8 cellular contexts compared by ENCODE assay signal in the genomic region with DNA sequence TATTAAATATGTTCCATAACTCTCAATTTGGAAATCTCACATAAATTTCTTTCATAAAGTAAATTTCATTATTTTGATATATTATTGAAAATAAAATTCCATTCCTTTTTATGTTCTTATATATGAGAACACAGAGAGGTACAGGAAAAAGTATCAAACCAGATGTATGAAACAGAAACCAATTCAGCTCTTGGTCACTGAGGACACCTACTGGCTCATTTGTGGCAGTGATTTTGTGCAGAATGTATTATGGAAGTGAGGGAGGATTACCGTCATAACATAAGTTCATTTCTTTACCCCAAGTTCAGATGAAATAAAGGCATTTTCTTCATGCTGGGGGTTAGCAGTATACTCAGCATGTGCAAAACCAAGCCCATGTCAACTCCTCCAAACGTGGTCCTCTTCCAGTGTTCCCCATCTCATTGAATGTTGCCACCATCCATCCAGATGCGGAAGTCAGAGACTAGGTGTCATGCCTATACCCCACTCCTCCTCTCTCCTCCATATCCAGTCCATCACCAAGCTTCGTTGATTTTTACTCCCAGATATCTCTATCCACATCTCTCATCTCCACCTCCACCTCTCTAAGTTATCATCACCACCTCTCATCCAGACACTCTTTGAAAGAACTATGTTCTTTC. TPM values are rescaled to one million over a fixed set of nuclear protein-coding genes. Genes with fewer than 3 reads are reported as not detected.
DNase-seq lines count a peak whose midpoint lies in the region; ATAC-seq, FAIRE-seq and TF ChIP-seq lines count a peak whose summit lies in the region.

No MANE protein-coding gene starts in this region.

- no peaks in the 10 kb centered on the region for H3K79me2 ChIP-seq in hepatocyte

- H3K9me3 ChIP-seq in hepatocyte (ENCODE audit: low read depth), result no peaks in the 10 kb centered on the region

- H2AFZ ChIP-seq in hepatocyte, result no peak overlapping the region

- 44% methylated on average over 4 of the region's 4 CpGs for WGBS in hepatocyte (ENCODE audit: low lambda C conversion rate, missing lambda C conversion rate)

- no peaks in the 10 kb centered on the region for H4K20me1 ChIP-seq in hepatocyte (ENCODE audit: insufficient read depth, poor library complexity, severe bottlenecking)

- peak; percentile 82 for TF ChIP-seq CTCF in astrocyte of the cerebellum (IDR thresholded peaks at IDR 0.05; ENCODE audit: low read depth, low read length, missing control alignments)
- TF ChIP-seq CTCF in hepatocyte (IDR thresholded peaks at IDR 0.05; ENCODE audit: poor library complexity), result peak; percentile 84

- no peaks in the 10 kb centered on the region for H3K4me1 ChIP-seq in hepatocyte (ENCODE audit: insufficient read depth)

- H3K27me3 Mint-ChIP-seq in stimulated activated memory B cell treated with anti-CD40 and anti-IgM and Interleukin-4, amounts not matched to agents 10 μg/mL and 1 μg/mL and 100 μg/mL, for 72 hours, result no peaks in the 10 kb centered on the region

- FAIRE-seq in A204.1 (lab: Jason Lieb, UNC), result peak; percentile 99

- H3K4me1 Mint-ChIP-seq in stimulated activated memory B cell treated with anti-CD40 and anti-IgM and Interleukin-4, amounts not matched to agents 10 μg/mL and 1 μg/mL and 100 μg/mL, for 72 hours, result peaks cover 6% of the 10 kb centered on the region

- H3K9me3 Mint-ChIP-seq in stimulated activated memory B cell treated with anti-CD40 and anti-IgM and Interleukin-4, amounts not matched to agents 10 μg/mL and 1 μg/mL and 100 μg/mL, for 72 hours, result peaks cover 12% of the 10 kb centered on the region

- no peaks in the 10 kb centered on the region for H3K36me3 ChIP-seq in hepatocyte (replicated peaks; ENCODE audit: insufficient read depth, low read depth)

- DNase-seq in GM03348 (ENCODE audit: low spot score) (peak; percentile 44), NCI-H446 (lab: John Stamatoyannopoulos, UW) (peak; percentile 9 to 65), astrocyte of the cerebellum (ENCODE audit: low read depth) (peak; percentile 72), hepatocyte (ENCODE audit: low spot score) (peak; percentile 66), GOT3 (lab: John Stamatoyannopoulos, UW) (no peak)

- no peak overlapping the region for H3K27ac Mint-ChIP-seq in stimulated activated memory B cell treated with anti-CD40 and anti-IgM and Interleukin-4, amounts not matched to agents 10 μg/mL and 1 μg/mL and 100 μg/mL, for 72 hours

- in situ Hi-C loops in astrocyte of the cerebellum (cut with HindIII; ENCODE audit: low sequenced_read_pairs), result no loop called here

- H3K4me3 Mint-ChIP-seq in stimulated activated memory B cell treated with anti-CD40 and anti-IgM and Interleukin-4, amounts not matched to agents 10 μg/mL and 1 μg/mL and 100 μg/mL, for 72 hours, result no peak overlapping the region

- H3K27ac ChIP-seq in hepatocyte, result no peak overlapping the region

- no peaks in the 10 kb centered on the region for H3K27me3 ChIP-seq in hepatocyte

- H3K4me3 ChIP-seq in astrocyte of the cerebellum (ENCODE audit: low read depth, low read length) (no peak overlapping the region), hepatocyte (no peak overlapping the region)

- H3K4me2 ChIP-seq in hepatocyte, result no peak overlapping the region

- peak; percentile 47 for ATAC-seq in HG02981 (IDR thresholded peaks at IDR 0.05; ENCODE audit: unreplicated experiment)
- ATAC-seq in stimulated activated memory B cell treated with anti-CD40 and anti-IgM and Interleukin-4, amounts not matched to agents 10 μg/mL and 1 μg/mL and 100 μg/mL, for 72 hours, result peak; percentile 62

- H3K9me2 ChIP-seq in hepatocyte (replicated peaks; ENCODE audit: insufficient read depth), result no peaks in the 10 kb centered on the region

- peaks cover 15% of the 10 kb centered on the region for H3K36me3 Mint-ChIP-seq in stimulated activated memory B cell treated with anti-CD40 and anti-IgM and Interleukin-4, amounts not matched to agents 10 μg/mL and 1 μg/mL and 100 μg/mL, for 72 hours

RNA-seq across cellular contexts. Expression of gene MALL, which starts 41.7 kb away (rescaled TPM):
- total RNA-seq in hepatocyte, result 30.8 and 36.0 TPM in 2 replicates
- 40.1 and 55.7 TPM in 2 replicates for polyA plus RNA-seq in hepatocyte

RNA-seq across cellular contexts. Expression of gene NPHP1, which starts 47.5 kb away (rescaled TPM):
- 1.1 and 1.6 TPM in 2 replicates for total RNA-seq in hepatocyte
- 1.3 and 4.1 TPM in 2 replicates for polyA plus RNA-seq in hepatocyte

RNA-seq across cellular contexts. Expression of gene MTLN, which starts 55.1 kb away (rescaled TPM):
- total RNA-seq in hepatocyte, result 20.2 and 42.1 TPM in 2 replicates
- 77.2 and 78.9 TPM in 2 replicates for polyA plus RNA-seq in hepatocyte
